ENCODE assay signal across 8 cellular contexts in the genomic region with DNA sequence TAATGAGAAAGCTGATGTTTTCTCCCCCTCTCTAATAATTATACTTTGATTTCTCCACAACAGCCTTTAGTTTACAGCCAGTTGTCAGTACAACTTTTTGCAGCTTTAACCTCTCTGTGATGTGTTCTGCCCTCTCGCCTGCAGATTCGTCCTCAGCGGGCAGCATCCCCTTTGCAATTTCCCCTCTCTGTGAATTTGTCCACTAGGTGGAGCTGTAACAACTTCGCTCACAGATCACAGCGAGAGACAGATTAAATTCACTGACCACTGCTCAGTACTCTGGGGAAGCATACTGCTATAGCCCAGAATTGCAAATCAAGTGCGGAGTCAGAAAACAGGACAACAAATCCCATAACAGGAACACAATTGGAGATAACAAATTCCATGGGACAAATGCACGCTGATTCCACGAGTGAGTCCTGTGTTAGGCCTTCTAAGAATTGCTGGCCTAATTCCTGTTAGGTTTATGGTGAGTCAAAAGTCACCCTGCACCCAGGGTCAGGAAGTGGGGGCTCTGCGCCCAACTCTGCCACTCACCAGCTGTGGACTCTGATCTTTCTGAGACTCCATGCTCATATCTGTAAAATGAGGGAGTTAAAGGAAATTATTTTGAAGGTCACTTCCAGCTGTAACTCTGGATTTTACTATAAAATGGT.
DNase-seq lines count a peak whose midpoint lies in the region; ATAC-seq and TF ChIP-seq lines count a peak whose summit lies in the region.

No MANE protein-coding gene starts in this region.

- POLR2A ChIA-PET in naive thymus-derived CD4-positive, alpha-beta T cell (lab: Charles Lee) = no interaction called here

- no peaks in the 10 kb centered on the region for H3K4me1 Mint-ChIP-seq in naive thymus-derived CD4-positive, alpha-beta T cell

- H3K27me3 Mint-ChIP-seq in naive thymus-derived CD4-positive, alpha-beta T cell = no peaks in the 10 kb centered on the region

- no peaks in the 10 kb centered on the region for H3K36me3 Mint-ChIP-seq in naive thymus-derived CD4-positive, alpha-beta T cell

- no peak overlapping the region for H3K27ac Mint-ChIP-seq in naive thymus-derived CD4-positive, alpha-beta T cell

- peak; percentile 83 for TF ChIP-seq CTCF in LNCaP clone FGC (IDR thresholded peaks at IDR 0.05; ENCODE audit: control insufficient read depth, extremely low read depth, insufficient read depth)

- CTCF ChIA-PET in naive thymus-derived CD4-positive, alpha-beta T cell (lab: Charles Lee) = no interaction called here

- H3K9me3 Mint-ChIP-seq in naive thymus-derived CD4-positive, alpha-beta T cell = peaks cover 0 to 11% (median 5%) of the 10 kb centered on the region in 11 donors

- no peaks in the 10 kb centered on the region for H3K9me3 ChIP-seq in naive thymus-derived CD4-positive, alpha-beta T cell (ENCODE audit: control insufficient read depth in 2 of 3, low read length in 3 of 3)

- ATAC-seq in naive thymus-derived CD4-positive, alpha-beta T cell = peak; percentile 54

- H3K4me3 ChIP-seq in H7 (ENCODE audit: insufficient read depth, low read depth, low read length) (no peak overlapping the region), LNCaP clone FGC (ENCODE audit: low read depth, low read length) (no peak overlapping the region)
- H3K4me3 ChIP-seq in naive thymus-derived CD4-positive, alpha-beta T cell (ENCODE audit: low read length) = no peak overlapping the region

- no peaks in the 10 kb centered on the region for H3K36me3 ChIP-seq in H7 (replicated peaks; ENCODE audit: control insufficient read depth, insufficient read depth, low read length)
- H3K36me3 ChIP-seq in naive thymus-derived CD4-positive, alpha-beta T cell (ENCODE audit: control insufficient read depth in 2 of 3, insufficient read depth in 3 of 3, low read length in 3 of 3) = no peaks in the 10 kb centered on the region

- no peaks in the 10 kb centered on the region for H3K27me3 ChIP-seq in H7 (ENCODE audit: control insufficient read depth, insufficient read depth, low read length)
- H3K27me3 ChIP-seq in naive thymus-derived CD4-positive, alpha-beta T cell (ENCODE audit: control insufficient read depth in 2 of 2, insufficient read depth in 2 of 2, low read length in 2 of 2) = no peaks in the 10 kb centered on the region

- no peak overlapping the region for H3K27ac ChIP-seq in naive thymus-derived CD4-positive, alpha-beta T cell (ENCODE audit: low read depth, low read length)

- intact Hi-C loops in naive thymus-derived CD4-positive, alpha-beta T cell (cut with micrococcal nuclease) = no loop called here

- TF ChIP-seq POLR2A in erythroblast (IDR thresholded peaks at IDR 0.05; ENCODE audit: low read length) = no peak

- H3K4me3 Mint-ChIP-seq in naive thymus-derived CD4-positive, alpha-beta T cell = no peak overlapping the region

- no peaks in the 10 kb centered on the region for H3K4me1 ChIP-seq in naive thymus-derived CD4-positive, alpha-beta T cell (ENCODE audit: control insufficient read depth in 2 of 2, insufficient read depth in 2 of 2, low read length in 2 of 2)

- DNase-seq in activated T-cell treated with anti-CD3 and anti-CD28 coated beads, Interleukin-2, amount 50 U/mL, for 48 hours = peak; percentile 18 to 23
- DNase-seq in activated T-cell treated with anti-CD3 and anti-CD28 coated beads, Interleukin-2, amount 50 U/mL, for 1 hour = no peak
- peak; percentile 65 for DNase-seq in H7
- DNase-seq in LNCaP clone FGC (ENCODE audit: low read depth) = peak; percentile 72
- DNase-seq in SK-N-DZ (ENCODE audit: low spot score) = peak; percentile 83
- peak; percentile 27 to 57 for DNase-seq in erythroblast (lab: John Stamatoyannopoulos, UW)
- no peak for DNase-seq in naive thymus-derived CD4-positive, alpha-beta T cell
- no peak for DNase-seq in activated CD4-positive, CD25-positive, alpha-beta regulatory T cell (lab: John Stamatoyannopoulos, UW)

Comparison
In these comparisons a context has a peak if more than half of its experiments do, and no peak if none do; other contexts are left out.
1. DNase-seq: peak in activated T-cell treated with anti-CD3 and anti-CD28 coated beads, Interleukin-2, amount 50 U/mL, for 48 hours (2 of 2), H7 (single experiment), LNCaP clone FGC (single experiment), SK-N-DZ (single experiment) and erythroblast (2 of 2); none in activated T-cell treated with anti-CD3 and anti-CD28 coated beads, Interleukin-2, amount 50 U/mL, for 1 hour (single experiment), naive thymus-derived CD4-positive, alpha-beta T cell (0 of 9) and activated CD4-positive, CD25-positive, alpha-beta regulatory T cell (0 of 4).